ENCODE assay signal across 13 cellular contexts in the genomic region with DNA sequence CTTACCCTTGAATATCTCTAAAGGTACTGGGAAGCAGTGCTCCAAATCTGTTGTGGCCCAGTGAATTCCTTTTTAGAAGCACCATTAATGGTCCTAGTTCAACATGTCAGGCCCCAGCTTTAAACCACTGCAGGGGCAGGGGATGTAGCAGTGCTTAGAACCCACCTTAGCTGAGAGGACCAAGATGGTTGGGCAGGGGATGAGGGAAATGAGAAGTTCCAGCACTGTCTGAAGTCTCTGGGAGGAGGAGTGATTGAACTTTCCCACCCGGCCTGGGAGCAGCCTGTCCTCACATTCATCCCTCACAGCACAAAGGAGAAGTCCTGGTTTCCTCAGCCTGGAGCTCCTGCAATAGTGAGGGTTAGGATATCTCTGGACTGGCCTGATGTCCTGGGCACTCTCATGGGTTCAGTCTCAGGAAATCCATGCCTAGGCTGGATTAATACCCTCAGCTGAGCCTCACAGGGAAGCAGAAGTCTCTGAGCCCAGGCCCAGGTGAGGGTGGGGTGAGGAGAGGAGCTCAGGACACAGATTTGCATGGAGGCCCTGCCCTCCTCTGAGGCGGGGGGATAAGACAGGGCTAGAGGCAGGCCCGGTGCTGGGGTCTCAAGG. TPM values are rescaled to one million over a fixed set of nuclear protein-coding genes. Genes with fewer than 3 reads are reported as not detected.
"Had no signal": no experiment of that assay in that cellular context is flagged by ENCODE, and none has a peak within 500 bp of the region (broad histone marks: within the 10 kb centered on the region; RNA-seq: fewer than 3 reads in every experiment).

No MANE protein-coding gene starts in this region.

- DNase-seq: NCI-H1436 treated with DMSO at 0.1 percent for 48 hours, NCI-H187 treated with DMSO at 0.1 percent for 48 hours had no signal

- H3K4me2 ChIP-seq: SK-N-SH had no signal

- H3K9me3 ChIP-seq: SK-N-SH had no signal

- H3K36me3 Mint-ChIP-seq: IgD-negative memory B cell had no signal

- H3K9me2 ChIP-seq: SK-N-SH had no signal

- H3K27ac ChIP-seq: HL-60, RWPE1 had no signal

- ATAC-seq: Panc1 had no signal

- H3K9me3 Mint-ChIP-seq: IgD-negative memory B cell had no signal

- H3K9ac ChIP-seq: SK-N-SH had no signal

- H3K27ac Mint-ChIP-seq: IgD-negative memory B cell had no signal

RNA-seq across cellular contexts. Expression of gene PRAME, which starts 28.6 kb away (rescaled TPM):
- total RNA-seq: LHCN-M2, MCF 10A had no signal
- polyA plus RNA-seq: IgD-negative memory B cell had no signal

RNA-seq across cellular contexts. Expression of gene GGTLC2, which starts 56.7 kb away (rescaled TPM):
- total RNA-seq: LHCN-M2, MCF 10A, NCI-H460, OCI-LY7, PC-3, SK-MEL-5 had no signal
- polyA plus RNA-seq: IgD-negative memory B cell, SK-N-SH had no signal
